20 cellular contexts compared by ENCODE assay signal in the genomic region with DNA sequence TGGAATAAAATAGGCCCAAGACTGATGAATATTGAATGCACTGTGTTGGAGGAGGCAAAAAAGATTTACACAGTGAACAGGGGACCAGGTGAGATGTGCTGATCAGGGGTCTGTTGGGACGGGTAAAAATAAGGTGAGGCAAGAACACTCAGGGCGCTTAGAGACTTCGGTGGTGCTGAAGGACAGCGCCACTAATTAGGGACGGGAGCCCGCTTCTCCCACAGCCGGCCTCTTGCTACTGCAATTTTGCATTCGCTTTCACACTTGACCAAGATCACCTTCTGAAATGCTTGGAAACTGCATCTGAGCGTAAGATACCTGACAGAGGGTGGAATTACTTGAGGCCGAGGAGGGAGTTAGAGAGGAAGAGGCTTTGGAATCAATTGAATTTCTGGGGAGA. TPM values are rescaled to one million over a fixed set of nuclear protein-coding genes. Genes with fewer than 3 reads are reported as not detected.
DNase-seq lines count a peak whose midpoint lies in the region; ATAC-seq and TF ChIP-seq lines count a peak whose summit lies in the region.
"Had no signal": no experiment of that assay in that cellular context is flagged by ENCODE, and none has a peak within 500 bp of the region (broad histone marks: within the 10 kb centered on the region; RNA-seq: fewer than 3 reads in every experiment).

No MANE protein-coding gene starts in this region.

- no peak overlapping the region for H3K4ac ChIP-seq in mesendoderm (ENCODE audit: low read depth, low read length)

- no peak overlapping the region for H3K4me2 ChIP-seq in mesendoderm (ENCODE audit: low read length)

- H3K36me3 ChIP-seq in mesendoderm (ENCODE audit: control insufficient read depth, insufficient read depth, low read length): no peaks in the 10 kb centered on the region
- H3K36me3 ChIP-seq: vagina had no signal

- no peak overlapping the region for H2BK5ac ChIP-seq in mesendoderm (ENCODE audit: low read length)

- H3K4me3 ChIP-seq in mesendoderm (ENCODE audit: low read length): no peak overlapping the region
- H3K4me3 ChIP-seq: vagina had no signal

- H3K9me3 Mint-ChIP-seq in CD14-positive monocyte: peaks cover 0 to 45% (median 39%) of the 10 kb centered on the region in 7 donors

- no peak overlapping the region for H4K8ac ChIP-seq in mesendoderm (ENCODE audit: low read depth, low read length)

- no peak overlapping the region for H2BK120ac ChIP-seq in mesendoderm (ENCODE audit: low read depth, low read length)

- H3K56ac ChIP-seq in mesendoderm (ENCODE audit: low read length): no peak overlapping the region

- H3K36me3 Mint-ChIP-seq in CD14-positive monocyte: peaks cover 0 to 5% of the 10 kb centered on the region in 2 donors
- H3K36me3 Mint-ChIP-seq: activated CD4-positive, alpha-beta memory T cell treated with anti-CD3 and anti-CD28 coated beads for 36 hours; stimulated activated memory B cell treated with anti-CD40 and anti-IgM and Interleukin-4, amounts not matched to agents 10 μg/mL and 1 μg/mL and 100 μg/mL, for 72 hours had no signal

- H3K4me1 Mint-ChIP-seq in CD14-positive monocyte: no peaks in the 10 kb centered on the region
- H3K4me1 Mint-ChIP-seq: stimulated activated memory B cell treated with anti-CD40 and anti-IgM and Interleukin-4, amounts not matched to agents 10 μg/mL and 1 μg/mL and 100 μg/mL, for 72 hours had no signal

- intact Hi-C loops in CD14-positive monocyte (cut with micrococcal nuclease): no loop called here

- H3K4me3 Mint-ChIP-seq in CD14-positive monocyte: peak overlapping the region in 1 of 2 donors; percentile 9
- H3K4me3 Mint-ChIP-seq: activated CD4-positive, alpha-beta memory T cell treated with anti-CD3 and anti-CD28 coated beads for 36 hours; activated T-helper 1 cell treated with anti-CD3 and anti-CD28 coated beads, Interleukin-12 subunit alpha, Interleukin-12 subunit beta, Interleukin-2, Interleukin-4 antibody, amounts not matched to agents 30 ng/mL and 10 ng/mL and 1 ng/mL, durations not matched to agents 14 hours and 24 hours and 36 hours; naive B cell; stimulated activated memory B cell treated with anti-CD40 and anti-IgM and Interleukin-4, amounts not matched to agents 10 μg/mL and 1 μg/mL and 100 μg/mL, for 72 hours had no signal

- no peak overlapping the region for H3K27ac ChIP-seq in mesendoderm (ENCODE audit: low read depth, low read length)
- H3K27ac ChIP-seq: vagina had no signal

- H3K27me3 Mint-ChIP-seq in CD14-positive monocyte (ENCODE audit: low read depth in 3 of 3): peaks cover 72 to 90% (median 75%) of the 10 kb centered on the region in 3 donors

- H2AK5ac ChIP-seq in mesendoderm (ENCODE audit: low read length): no peak overlapping the region

- H2BK15ac ChIP-seq in mesendoderm (replicated peaks; ENCODE audit: low read depth): no peak overlapping the region

- H3K27ac Mint-ChIP-seq in CD14-positive monocyte: no peak overlapping the region
- H3K27ac Mint-ChIP-seq: activated CD4-positive, alpha-beta memory T cell treated with anti-CD3 and anti-CD28 coated beads for 36 hours; activated T-helper 1 cell treated with anti-CD3 and anti-CD28 coated beads, Interleukin-12 subunit alpha, Interleukin-12 subunit beta, Interleukin-2, Interleukin-4 antibody, amounts not matched to agents 30 ng/mL and 10 ng/mL and 1 ng/mL, durations not matched to agents 14 hours and 24 hours and 36 hours; naive B cell; stimulated activated memory B cell treated with anti-CD40 and anti-IgM and Interleukin-4, amounts not matched to agents 10 μg/mL and 1 μg/mL and 100 μg/mL, for 72 hours had no signal

- H3K18ac ChIP-seq in mesendoderm (ENCODE audit: low read length): no peak overlapping the region

- WGBS in mesendoderm (ENCODE audit: extremely low coverage, insufficient coverage, low lambda C conversion rate): no CpG with 5 or more reads among the region's 10 CpGs

- H3K4me1 ChIP-seq in mesendoderm (ENCODE audit: control insufficient read depth, low read depth, low read length): no peaks in the 10 kb centered on the region
- H3K4me1 ChIP-seq: vagina had no signal

- DNase-seq in ELF-1 (ENCODE audit: low read depth, low spot score) (peak; percentile 60), OCI-M1 (lab: John Stamatoyannopoulos, UW) (peak; percentile 50), ecto neural progenitor cell (ENCODE audit: low spot score) (peak; percentile 66), mesendoderm (peak; percentile 78), NCI-H128 (lab: John Stamatoyannopoulos, UW; ENCODE audit: unreplicated experiment) (no peak), CD14-positive monocyte (ENCODE audit: low spot score) (no peak)
- DNase-seq: activated CD4-positive, alpha-beta memory T cell treated with anti-CD3 and anti-CD28 coated beads for 36 hours; anterior cingulate cortex; left colon; naive B cell; NCI-H1436; NCI-H510A; right cardiac atrium; stimulated activated CD4-positive, alpha-beta T cell treated with anti-CD3 and anti-CD28 coated beads, Interleukin-4, amount 100 ng/mL, for 24 hours had no signal

- H3K79me1 ChIP-seq in mesendoderm (ENCODE audit: low read length): no peaks in the 10 kb centered on the region

- H4K5ac ChIP-seq in mesendoderm (ENCODE audit: low read length): no peak overlapping the region

- no peak overlapping the region for H3K9ac ChIP-seq in mesendoderm (ENCODE audit: low read length)

- TF ChIP-seq CTCF in CD14-positive monocyte (IDR thresholded peaks at IDR 0.05): no peak

- no peak overlapping the region for H3K23ac ChIP-seq in mesendoderm (ENCODE audit: low read length)

- no peaks in the 10 kb centered on the region for H3K79me2 ChIP-seq in mesendoderm (ENCODE audit: control insufficient read depth, insufficient read depth, low read length)

- ATAC-seq in GM21619 (IDR thresholded peaks at IDR 0.05; ENCODE audit: unreplicated experiment): no peak
- ATAC-seq in GM19035 (IDR thresholded peaks at IDR 0.05; ENCODE audit: unreplicated experiment): no peak
- ATAC-seq: left colon; right cardiac atrium; stimulated activated memory B cell treated with anti-CD40 and anti-IgM and Interleukin-4, amounts not matched to agents 10 μg/mL and 1 μg/mL and 100 μg/mL, for 72 hours had no signal

- peaks cover 91% of the 10 kb centered on the region for H3K27me3 ChIP-seq in mesendoderm (ENCODE audit: insufficient read depth, low read length, poor library complexity)
- H3K27me3 ChIP-seq: vagina had no signal

RNA-seq across cellular contexts. Expression of gene TFAP2D, which starts 7.3 kb away (rescaled TPM):
- polyA plus RNA-seq in mesendoderm (2013, experiment 1 of 2): 0.06 TPM
- polyA plus RNA-seq in mesendoderm (2013, experiment 2 of 2): 0.08 TPM
- polyA plus RNA-seq in CD14-positive monocyte: not detected
- polyA plus RNA-seq: BJ, right cardiac atrium had no signal

Comparison
In these comparisons a context has a peak if more than half of its experiments do, and no peak if none do; other contexts are left out.
1. DNase-seq: peak in ELF-1 (single experiment), OCI-M1 (single experiment), ecto neural progenitor cell (single experiment) and mesendoderm (single experiment); none in NCI-H128 (single experiment) and CD14-positive monocyte (single experiment).